8 cellular contexts compared by ENCODE assay signal in genomic region chr1:152036316-152037216, GRCh38. TPM values are rescaled to one million over a fixed set of nuclear protein-coding genes. Genes with fewer than 3 reads are reported as not detected.
A peak's percentile ranks its signal among the peaks of the same experiment; 100 is the strongest.
DNase-seq lines count a peak whose midpoint lies in the region; ATAC-seq and TF ChIP-seq lines count a peak whose summit lies in the region.

TSS of gene S100A11 (minus strand) at chr1:152037004. CDS start at chr1:152036915, 89 bp downstream.

- peak within 1 kb of the TSS; percentile 83 to 94 (median 94) for H3K4me3 ChIP-seq in subcutaneous abdominal adipose tissue (ENCODE audit: low read depth in 1 of 5, low read length in 5 of 5)

- H3K27me3 ChIP-seq in subcutaneous abdominal adipose tissue (ENCODE audit: control insufficient read depth in 5 of 5, insufficient read depth in 4 of 5, low read length in 5 of 5), result no peaks in the 10 kb centered on the region

- H3K9me3 ChIP-seq in subcutaneous abdominal adipose tissue (ENCODE audit: control insufficient read depth in 5 of 5, low read length in 5 of 5), result no peaks in the 10 kb centered on the region

- peaks cover 4% of the 10 kb centered on the region for H3K36me3 Mint-ChIP-seq in neural crest cell (ENCODE audit: low read depth)

- H3K36me3 ChIP-seq in subcutaneous abdominal adipose tissue (ENCODE audit: control insufficient read depth in 5 of 5, insufficient read depth in 5 of 5, low read length in 5 of 5), result peaks cover 15 to 24% (median 24%) of the 10 kb centered on the region in 5 donors

- no peaks in the 10 kb centered on the region for H3K9me3 Mint-ChIP-seq in neural crest cell

- H3K9ac ChIP-seq in subcutaneous abdominal adipose tissue (ENCODE audit: low read length in 5 of 5), result peak within 1 kb of the TSS; percentile 92 to 97 (median 96)

- H3K4me1 Mint-ChIP-seq in neural crest cell, result peaks cover 22% of the 10 kb centered on the region

- peak; percentile 39 for ATAC-seq in HG03139 (IDR thresholded peaks at IDR 0.05; ENCODE audit: unreplicated experiment)
- ATAC-seq in HG02840 (IDR thresholded peaks at IDR 0.05; ENCODE audit: low FRiP score, unreplicated experiment), result no peak

- DNase-seq in GM13977 (ENCODE audit: low spot score) (peak; percentile 58), SIG-M5 (lab: John Stamatoyannopoulos, UW) (peak; percentile 72), fibroblast of the conjunctiva (ENCODE audit: low read depth) (peak; percentile 76), neural crest cell (ENCODE audit: low read depth, low spot score) (peak; percentile 59)
- peak; percentile 91 for DNase-seq in activated effector memory CD4-positive, alpha-beta T cell treated with anti-CD3 and anti-CD28 coated beads, Interleukin-2, amount 50 U/mL, for 16 hours

- peaks cover 10 to 40% (median 37%) of the 10 kb centered on the region in 5 donors for H3K4me1 ChIP-seq in subcutaneous abdominal adipose tissue (ENCODE audit: control insufficient read depth in 5 of 5, insufficient read depth in 5 of 5, low read length in 5 of 5)

- H3K4me3 Mint-ChIP-seq in neural crest cell, result peak within 1 kb of the TSS; percentile 89

- no peak for TF ChIP-seq CTCF in GM13977 (IDR thresholded peaks at IDR 0.05; ENCODE audit: extremely low read depth, insufficient read depth, missing control alignments)
- TF ChIP-seq CTCF in neural crest cell (conservative IDR thresholded peaks at IDR 0.05), result no peak

- H3K27me3 Mint-ChIP-seq in neural crest cell (ENCODE audit: low read depth), result peaks cover 52% of the 10 kb centered on the region

- peak within 1 kb of the TSS; percentile 81 for H3K27ac Mint-ChIP-seq in neural crest cell (ENCODE audit: unreplicated experiment)

- in situ Hi-C loops in GM13977 (cut with MboI; ENCODE audit: low pct_unique_long_range_greater_than_20kb, low sequenced_read_pairs, unreplicated experiment), result no loop called here

- peak within 1 kb of the TSS; percentile 98 for H3K27ac ChIP-seq in subcutaneous abdominal adipose tissue (ENCODE audit: low read depth, low read length)

RNA-seq across cellular contexts. Expression of gene S100A11, which starts in this region (rescaled TPM):
- total RNA-seq in neural crest cell, result 41.6 and 44.7 TPM in 2 replicates
